ENCODE assay signal across 1 cellular context in genomic region chr2:128036748-128037607, GRCh38.
TF ChIP-seq lines count a peak whose summit lies in the region.

No MANE protein-coding gene starts in this region.

TF ChIP-seq in HepG2, 621 proteins besides CTCF, POLR2A, EP300 and RAD21:
- TF ChIP-seq ZNF280D (CRISPR knock-in tag; IDR thresholded peaks at IDR 0.05) (peak; percentile 55; the same call in 1 of the 2 replicates), ZNF562 (CRISPR knock-in tag; IDR thresholded peaks at IDR 0.05; ENCODE audit: borderline replicate concordance) (peak; percentile 98), ZNF558 (CRISPR knock-in tag; IDR thresholded peaks at IDR 0.05; ENCODE audit: borderline replicate concordance) (no peak), ZNF547 (CRISPR knock-in tag; IDR thresholded peaks at IDR 0.05) (no peak), ZNF563 (CRISPR knock-in tag; IDR thresholded peaks at IDR 0.05) (no peak), SRSF1 (optimal IDR thresholded peaks at IDR 0.05; ENCODE audit: low read depth, low read length) (no peak), ZNF280B (CRISPR knock-in tag; IDR thresholded peaks at IDR 0.05; ENCODE audit: borderline replicate concordance) (0 out of 2 replicates have a peak, but pooled peaks have one; percentile 40)
